ENCODE assay signal across 22 cellular contexts in the genomic region with DNA sequence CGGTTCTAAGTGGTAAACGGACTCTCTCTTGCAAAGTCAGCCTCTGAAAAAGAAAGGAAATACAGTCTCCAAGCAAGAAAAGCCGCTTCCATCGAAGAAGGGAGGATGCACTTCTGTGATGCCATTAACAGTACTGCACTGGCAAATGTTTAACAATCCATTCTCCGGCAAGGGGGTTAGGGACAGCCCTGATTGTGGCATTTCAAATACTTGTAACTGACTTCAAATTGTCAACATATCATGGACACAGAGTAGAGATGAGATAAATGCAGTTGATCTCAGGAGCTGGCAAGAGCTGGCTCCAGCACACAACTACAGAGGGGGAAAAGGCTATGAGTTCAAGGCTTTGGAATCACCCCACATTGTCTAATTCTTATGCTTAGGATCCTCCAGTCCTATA.
"Had no signal": no experiment of that assay in that cellular context is flagged by ENCODE, and none has a peak within 500 bp of the region (broad histone marks: within the 10 kb centered on the region; RNA-seq: fewer than 3 reads in every experiment).

No MANE protein-coding gene starts in this region.

- H3K27ac ChIP-seq: hepatocyte, left ventricle myocardium inferior, ovary, right atrium auricular region, skin epidermis, suprapubic skin, thoracic aorta, tibial artery, uterus had no signal

- H3K36me3 ChIP-seq: left ventricle myocardium inferior, ovary, right atrium auricular region, suprapubic skin, thoracic aorta, tibial artery, uterus had no signal

- H3K4me1 Mint-ChIP-seq: stimulated activated effector memory CD8-positive, alpha-beta T cell treated with anti-CD3 and anti-CD28 coated beads, Interleukin-12 subunit alpha, Interleukin-12 subunit beta, amount 100 ng/mL, for 72 hours had no signal

- H3K4me2 ChIP-seq: hepatocyte had no signal

- H3K9me3 ChIP-seq: left ventricle myocardium inferior, mucosa of descending colon, ovary, right atrium auricular region, suprapubic skin, thoracic aorta, tibial artery, uterus had no signal

- H3K79me2 ChIP-seq: hepatocyte had no signal

- ATAC-seq: mucosa of descending colon; naive thymus-derived CD4-positive, alpha-beta T cell; natural killer cell treated with Interleukin-12 subunit alpha and Interleukin-12 subunit beta and Interleukin-15 and Interleukin-18, amount 100 ng/mL, for 72 hours; sciatic nerve; stimulated activated effector memory CD8-positive, alpha-beta T cell treated with anti-CD3 and anti-CD28 coated beads, Interleukin-12 subunit alpha, Interleukin-12 subunit beta, amount 100 ng/mL, for 72 hours had no signal

- H3K36me3 Mint-ChIP-seq: naive thymus-derived CD4-positive, alpha-beta T cell; natural killer cell treated with Interleukin-12 subunit alpha and Interleukin-12 subunit beta and Interleukin-15 and Interleukin-18, amount 100 ng/mL, for 72 hours; stimulated activated effector memory CD8-positive, alpha-beta T cell treated with anti-CD3 and anti-CD28 coated beads, Interleukin-12 subunit alpha, Interleukin-12 subunit beta, amount 100 ng/mL, for 72 hours had no signal

- DNase-seq: islet precursor cell; left ventricle myocardium inferior; midbrain; mucosa of descending colon; naive thymus-derived CD4-positive, alpha-beta T cell; ovary; stimulated activated CD4-positive, alpha-beta T cell treated with anti-CD3 and anti-CD28 coated beads, Interleukin-4, amount 100 ng/mL, for 24 hours; stimulated activated naive CD4-positive, alpha-beta T cell; tibial artery; trophoblast cell; uterus had no signal

- H2AFZ ChIP-seq: hepatocyte had no signal

- H3K27me3 ChIP-seq: hepatocyte, ovary, right atrium auricular region, suprapubic skin, tibial artery, uterus had no signal

- H3K4me3 ChIP-seq: hepatocyte, left ventricle myocardium inferior, lung, mucosa of descending colon, ovary, right atrium auricular region, skin epidermis, suprapubic skin, thoracic aorta, tibial artery, uterus had no signal

- H3K27me3 Mint-ChIP-seq: natural killer cell treated with Interleukin-12 subunit alpha and Interleukin-12 subunit beta and Interleukin-15 and Interleukin-18, amount 100 ng/mL, for 72 hours; progenitor cell of endocrine pancreas had no signal

- H3K4me3 Mint-ChIP-seq: naive thymus-derived CD4-positive, alpha-beta T cell; natural killer cell treated with Interleukin-12 subunit alpha and Interleukin-12 subunit beta and Interleukin-15 and Interleukin-18, amount 100 ng/mL, for 72 hours; stimulated activated effector memory CD8-positive, alpha-beta T cell treated with anti-CD3 and anti-CD28 coated beads, Interleukin-12 subunit alpha, Interleukin-12 subunit beta, amount 100 ng/mL, for 72 hours; stimulated activated naive CD8-positive, alpha-beta T cell treated with anti-CD3 and anti-CD28 coated beads, Interleukin-15, Interleukin-2, amounts not matched to agents 100 ng/mL and 50 ng/mL, for 24 hours had no signal

- H3K4me1 ChIP-seq: uterus had no signal

- H3K9me3 Mint-ChIP-seq: naive thymus-derived CD4-positive, alpha-beta T cell; natural killer cell treated with Interleukin-12 subunit alpha and Interleukin-12 subunit beta and Interleukin-15 and Interleukin-18, amount 100 ng/mL, for 72 hours; stimulated activated naive CD8-positive, alpha-beta T cell treated with anti-CD3 and anti-CD28 coated beads, Interleukin-15, Interleukin-2, amounts not matched to agents 100 ng/mL and 50 ng/mL, for 24 hours had no signal

- H3K27ac Mint-ChIP-seq: naive thymus-derived CD4-positive, alpha-beta T cell; natural killer cell treated with Interleukin-12 subunit alpha and Interleukin-12 subunit beta and Interleukin-15 and Interleukin-18, amount 100 ng/mL, for 72 hours; progenitor cell of endocrine pancreas; stimulated activated effector memory CD8-positive, alpha-beta T cell treated with anti-CD3 and anti-CD28 coated beads, Interleukin-12 subunit alpha, Interleukin-12 subunit beta, amount 100 ng/mL, for 72 hours; stimulated activated naive CD8-positive, alpha-beta T cell treated with anti-CD3 and anti-CD28 coated beads, Interleukin-15, Interleukin-2, amounts not matched to agents 100 ng/mL and 50 ng/mL, for 24 hours had no signal
